In genomic region chr12:79143803-79144202, GRCh38 we compare ENCODE assay signal across 31 cellular contexts.
A peak's percentile ranks its signal among the peaks of the same experiment; 100 is the strongest.
DNase-seq lines count a peak whose midpoint lies in the region; TF ChIP-seq lines count a peak whose summit lies in the region.
"Had no signal": no experiment of that assay in that cellular context is flagged by ENCODE, and none has a peak within 500 bp of the region (broad histone marks: within the 10 kb centered on the region; RNA-seq: fewer than 3 reads in every experiment).

No MANE protein-coding gene starts in this region.

- TF ChIP-seq CTCF in osteoblast (IDR thresholded peaks at IDR 0.05; ENCODE audit: extremely low read depth, low read depth, low read length), result no peak
- TF ChIP-seq CTCF in GM13976 (IDR thresholded peaks at IDR 0.05; ENCODE audit: borderline replicate concordance, control extremely low read depth, extremely low read depth, insufficient read depth, missing control alignments), result no peak

- no peak overlapping the region for H2AFZ ChIP-seq in osteoblast (ENCODE audit: low read length)

- in situ Hi-C loops in GM13976 (cut with MboI; ENCODE audit: low sequenced_read_pairs, unreplicated experiment), result no loop called here

- no peak overlapping the region for H3K4me3 ChIP-seq in osteoblast (ENCODE audit: insufficient read depth, low read length)
- H3K4me3 ChIP-seq: left lung, smooth muscle cell had no signal

- H3K27ac ChIP-seq in osteoblast (ENCODE audit: low read depth, low read length), result no peak overlapping the region
- H3K27ac ChIP-seq: 22Rv1, left lung had no signal

- H3K27me3 ChIP-seq in osteoblast (ENCODE audit: insufficient read depth, low read length), result no peaks in the 10 kb centered on the region
- H3K27me3 ChIP-seq: left lung had no signal

- DNase-seq in NCI-H1092 treated with DMSO at 0.1 percent for 48 hours (lab: John Stamatoyannopoulos, UW) (peak; percentile 40), NCI-H1092 (lab: John Stamatoyannopoulos, UW) (no peak), NCI-H146 treated with DMSO at 0.1 percent for 48 hours (lab: John Stamatoyannopoulos, UW; ENCODE audit: unreplicated experiment) (peak; percentile 64), NCI-H69 (lab: John Stamatoyannopoulos, UW) (peak; percentile 73), osteoblast (ENCODE audit: insufficient read length, low spot score, missing footprints) (peak; percentile 30), cortex of kidney (lab: John Stamatoyannopoulos, UW) (no peak), SIG-M5 treated with dmso at 0.1 percent for 504 hours (lab: John Stamatoyannopoulos, UW; ENCODE audit: unreplicated experiment) (no peak), GM13976 (ENCODE audit: low spot score) (no peak)
- DNase-seq: activated B cell treated with CpG ODN at 0.5 μM for 24 hours; activated CD4-positive, alpha-beta T cell treated with anti-CD3 and anti-CD28 coated beads, Interleukin-2, amount 50 U/mL, for 4 hours; activated CD8-positive, alpha-beta memory T cell treated with anti-CD3 and anti-CD28 coated beads, Interleukin-2, amount 10 ng/mL, durations not matched to agents 7 days and 5 days; activated gamma-delta T cell; activated naive CD8-positive, alpha-beta T cell treated with anti-CD3 and anti-CD28 coated beads for 36 hours; activated T-cell treated with anti-CD3 and anti-CD28 coated beads, Interleukin-2, amount 50 U/mL, for 4 hours; aorta; DMS53; erythroblast; GF-D8; glutamatergic neuron; IMR-90; left lung; mesenchymal stem cell; MV-4-11; NCI-H345; posterior cingulate gyrus; right cardiac atrium; RPMI8226; stimulated activated naive CD4-positive, alpha-beta T cell; T1000 had no signal

- H3K4me2 ChIP-seq in osteoblast (ENCODE audit: insufficient read depth, low read length), result no peak overlapping the region
- H3K4me2 ChIP-seq: smooth muscle cell had no signal

- no peaks in the 10 kb centered on the region for H4K20me1 ChIP-seq in osteoblast (ENCODE audit: insufficient read depth, low read length)

- no peaks in the 10 kb centered on the region for H3K9me3 ChIP-seq in osteoblast (ENCODE audit: low read depth, low read length)
- H3K9me3 ChIP-seq: left lung had no signal

- no peaks in the 10 kb centered on the region for H3K36me3 ChIP-seq in osteoblast (ENCODE audit: insufficient read depth, low read length)
- H3K36me3 ChIP-seq: left lung had no signal

- H3K79me2 ChIP-seq in osteoblast (ENCODE audit: insufficient read depth, low read length), result no peaks in the 10 kb centered on the region

- no peaks in the 10 kb centered on the region for H3K4me1 ChIP-seq in osteoblast (ENCODE audit: insufficient read depth, low read length)
- H3K4me1 ChIP-seq: left lung had no signal

Comparison
In these comparisons a context has a peak if more than half of its experiments do, and no peak if none do; other contexts are left out.
1. DNase-seq: peak in NCI-H1092 treated with DMSO at 0.1 percent for 48 hours (single experiment), NCI-H146 treated with DMSO at 0.1 percent for 48 hours (single experiment), NCI-H69 (single experiment) and osteoblast (single experiment); none in NCI-H1092 (single experiment), cortex of kidney (single experiment), SIG-M5 treated with dmso at 0.1 percent for 504 hours (single experiment) and GM13976 (single experiment).